8 cellular contexts compared by ENCODE assay signal in genomic region chr14:35046048-35046750, GRCh38. TPM values are rescaled to one million over a fixed set of nuclear protein-coding genes. Genes with fewer than 3 reads are reported as not detected.
DNase-seq lines count a peak whose midpoint lies in the region; ATAC-seq and TF ChIP-seq lines count a peak whose summit lies in the region.

FAM177A1 (plus strand) TSS chr14:35046272; CDS start chr14:35046464, 192 bp downstream.

- no peaks in the 10 kb centered on the region for H3K9me3 Mint-ChIP-seq in activated naive CD8-positive, alpha-beta T cell treated with anti-CD3 and anti-CD28 coated beads, Interleukin-2, amount 10 ng/mL, durations not matched to agents 7 days and 5 days
- no peaks in the 10 kb centered on the region for H3K9me3 Mint-ChIP-seq in osteocyte (ENCODE audit: unreplicated experiment)

- H3K27me3 Mint-ChIP-seq in activated naive CD8-positive, alpha-beta T cell treated with anti-CD3 and anti-CD28 coated beads, Interleukin-2, amount 10 ng/mL, durations not matched to agents 7 days and 5 days: no peaks in the 10 kb centered on the region
- H3K27me3 Mint-ChIP-seq in osteocyte (ENCODE audit: unreplicated experiment): no peaks in the 10 kb centered on the region

- H3K4me1 ChIP-seq in thoracic aorta (ENCODE audit: control insufficient read depth in 1 of 2, low read depth in 2 of 2): peaks cover 17 to 35% of the 10 kb centered on the region in 2 donors

- H4K20me1 ChIP-seq in SU-DHL-6 (ENCODE audit: low read depth, low read length): no peaks in the 10 kb centered on the region

- H3K36me3 ChIP-seq in SU-DHL-6 (ENCODE audit: low read length) (no peaks in the 10 kb centered on the region), thoracic aorta (no peaks in the 10 kb centered on the region)

- peaks cover 22% of the 10 kb centered on the region for H3F3A ChIP-seq in SU-DHL-6 (ENCODE audit: insufficient read depth)

- peak within 1 kb of the TSS; percentile 96 for H2AFZ ChIP-seq in SU-DHL-6 (ENCODE audit: low read depth, low read length, severe bottlenecking)

- H3K4me3 ChIP-seq in GM12875 (ENCODE audit: low read depth, low read length) (peak within 1 kb of the TSS; percentile 61), SU-DHL-6 (ENCODE audit: insufficient read depth, low read length, poor library complexity, severe bottlenecking) (peak within 1 kb of the TSS; percentile 81), thoracic aorta (peak within 1 kb of the TSS; percentile 72)

- H3K27ac ChIP-seq in SU-DHL-6 (ENCODE audit: low read depth, low read length) (peak within 1 kb of the TSS; percentile 82), thoracic aorta (peak within 1 kb of the TSS; percentile 89 to 98)

- peaks cover 31% of the 10 kb centered on the region for H3K4me1 Mint-ChIP-seq in activated naive CD8-positive, alpha-beta T cell treated with anti-CD3 and anti-CD28 coated beads, Interleukin-2, amount 10 ng/mL, durations not matched to agents 7 days and 5 days
- peaks cover 32% of the 10 kb centered on the region for H3K4me1 Mint-ChIP-seq in osteocyte (ENCODE audit: unreplicated experiment)

- peak within 1 kb of the TSS; percentile 98 for H3K27ac Mint-ChIP-seq in activated naive CD8-positive, alpha-beta T cell treated with anti-CD3 and anti-CD28 coated beads, Interleukin-2, amount 10 ng/mL, durations not matched to agents 7 days and 5 days
- peak within 1 kb of the TSS; percentile 98 for H3K27ac Mint-ChIP-seq in osteocyte (ENCODE audit: unreplicated experiment)

- peak within 1 kb of the TSS; percentile 89 for H3K4me3 Mint-ChIP-seq in activated naive CD8-positive, alpha-beta T cell treated with anti-CD3 and anti-CD28 coated beads, Interleukin-2, amount 10 ng/mL, durations not matched to agents 7 days and 5 days
- H3K4me3 Mint-ChIP-seq in osteocyte (ENCODE audit: unreplicated experiment): peak within 1 kb of the TSS; percentile 95

- H3K9ac ChIP-seq in SU-DHL-6 (ENCODE audit: low read length): peak within 1 kb of the TSS; percentile 70

- ATAC-seq in HG02763 (IDR thresholded peaks at IDR 0.05; ENCODE audit: unreplicated experiment) (peak; percentile 96), thoracic aorta (ENCODE audit: insufficient number of reproducible peaks, low FRiP score, low read depth) (peak; percentile 89)
- ATAC-seq in activated naive CD8-positive, alpha-beta T cell treated with anti-CD3 and anti-CD28 coated beads, Interleukin-2, amount 10 ng/mL, durations not matched to agents 7 days and 5 days (ENCODE audit: low read depth): peak; percentile 95

- DNase-seq in NCI-H1417 (lab: John Stamatoyannopoulos, UW): peak; percentile 98 to 99 (median 99)
- peak; percentile 95 for DNase-seq in activated naive CD8-positive, alpha-beta T cell treated with anti-CD3 and anti-CD28 coated beads, Interleukin-2, amount 10 ng/mL, durations not matched to agents 7 days and 5 days
- DNase-seq in head of caudate nucleus: peak; percentile 96 to 99 (median 98)
- DNase-seq in osteocyte (ENCODE audit: extremely low spot score, unreplicated experiment): peak; percentile 98
- peak; percentile 96 for DNase-seq in thoracic aorta (ENCODE audit: low spot score)

- TF ChIP-seq CTCF in GM12875 (IDR thresholded peaks at IDR 0.05; ENCODE audit: borderline replicate concordance, insufficient read depth, low read depth, low read length): no peak
- TF ChIP-seq CTCF in SU-DHL-6 (IDR thresholded peaks at IDR 0.05; ENCODE audit: insufficient read depth, low read length, poor library complexity, severe bottlenecking): no peak
- no peak for TF ChIP-seq CTCF in osteocyte (IDR thresholded peaks at IDR 0.05)
- no peak for TF ChIP-seq CTCF in thoracic aorta (IDR thresholded peaks at IDR 0.05)

- H3K79me2 ChIP-seq in SU-DHL-6 (ENCODE audit: insufficient read depth, low read length): no peaks in the 10 kb centered on the region; the same call in 1 of the 2 replicates

- intact Hi-C loops in head of caudate nucleus (cut with DNase I): loop anchor here (2.0 to 10.0 kb wide), 4 partner anchors 63 to 361 kb away; partner anchors contain the start of genes BAZ1A, PPP2R3C, PRORP and SRP54

- H3K9me3 ChIP-seq in SU-DHL-6 (ENCODE audit: insufficient read depth, low read length) (no peaks in the 10 kb centered on the region), thoracic aorta (no peaks in the 10 kb centered on the region)

- peak within 1 kb of the TSS; percentile 93 for H3K4me2 ChIP-seq in SU-DHL-6 (ENCODE audit: low read depth, low read length, poor library complexity, severe bottlenecking)

- H3K9me2 ChIP-seq in SU-DHL-6 (replicated peaks; ENCODE audit: insufficient read depth, low read length): no peaks in the 10 kb centered on the region

- peaks cover 15% of the 10 kb centered on the region for H3K36me3 Mint-ChIP-seq in activated naive CD8-positive, alpha-beta T cell treated with anti-CD3 and anti-CD28 coated beads, Interleukin-2, amount 10 ng/mL, durations not matched to agents 7 days and 5 days
- H3K36me3 Mint-ChIP-seq in osteocyte (ENCODE audit: unreplicated experiment): no peaks in the 10 kb centered on the region

- H3K27me3 ChIP-seq in SU-DHL-6 (ENCODE audit: low read length): no peaks in the 10 kb centered on the region
- no peaks in the 10 kb centered on the region for H3K27me3 ChIP-seq in thoracic aorta (replicated peaks; ENCODE audit: insufficient read depth)

- POLR2A ChIA-PET in activated naive CD8-positive, alpha-beta T cell treated with anti-CD3 and anti-CD28 coated beads, Interleukin-2, amount 10 ng/mL, durations not matched to agents 7 days and 5 days (lab: Charles Lee): interaction anchor here (0.7 to 2.3 kb wide), 14 partner anchors 14 to 370 kb away, joined by 3 to 47 read pairs (median 4); partner anchors contain the start of genes BAZ1A, NFKBIA, PPP2R3C and PRORP

RNA-seq across cellular contexts. Expression of gene FAM177A1, which starts in this region (rescaled TPM):
- 10 to 100 TPM; 36.5 to 42.5 TPM for total RNA-seq in activated naive CD8-positive, alpha-beta T cell treated with anti-CD3 and anti-CD28 coated beads, Interleukin-2, amount 10 ng/mL, durations not matched to agents 7 days and 5 days
- total RNA-seq in osteocyte (68.3 and 76.5 TPM in 2 replicates), thoracic aorta (10 to 100 TPM; 60.0 to 73.8 TPM)

Comparison
In these comparisons a context has a peak if more than half of its experiments do, and no peak if none do; other contexts are left out.
1. Peak in every context shown above with its lines: DNase-seq, ATAC-seq, H3K4me3 ChIP-seq and H3K27ac ChIP-seq.